ENCODE assay signal across 11 cellular contexts in the genomic region with DNA sequence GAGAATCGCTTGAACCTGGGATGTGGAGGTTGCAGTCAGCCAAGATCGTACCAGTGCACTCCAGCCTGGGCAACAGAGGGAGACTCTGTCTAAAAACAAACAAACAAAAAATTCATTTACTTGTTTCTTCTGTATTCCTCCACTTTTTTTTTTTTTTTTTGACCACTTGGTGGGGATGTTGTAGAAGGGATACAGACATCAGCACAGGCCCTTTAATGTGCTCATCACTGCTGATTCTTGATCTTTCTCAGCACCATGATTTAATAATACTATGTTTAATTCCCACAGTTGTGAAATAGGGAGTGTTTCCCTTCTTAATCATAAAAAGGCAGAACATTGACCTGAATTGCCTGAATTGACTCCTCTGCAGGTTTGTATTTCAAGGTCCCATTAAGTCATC. TPM values are rescaled to one million over a fixed set of nuclear protein-coding genes. Genes with fewer than 3 reads are reported as not detected.
A peak's percentile ranks its signal among the peaks of the same experiment; 100 is the strongest.
DNase-seq lines count a peak whose midpoint lies in the region; ATAC-seq, FAIRE-seq and TF ChIP-seq lines count a peak whose summit lies in the region.
"Had no signal": no experiment of that assay in that cellular context is flagged by ENCODE, and none has a peak within 500 bp of the region (broad histone marks: within the 10 kb centered on the region; RNA-seq: fewer than 3 reads in every experiment).

No MANE protein-coding gene starts in this region.

- peaks cover 27% of the 10 kb centered on the region for H3K79me2 ChIP-seq in K562 (ENCODE audit: control insufficient read depth, insufficient read depth, low read length)

- H3K27me3 ChIP-seq in K562 (ENCODE audit: control insufficient read depth in 2 of 2, insufficient read depth in 2 of 2, low read length in 2 of 2) (no peaks in the 10 kb centered on the region), left lung (no peaks in the 10 kb centered on the region)

- peak; percentile 22 to 57 (median 37); a peak in 3 of 6 replicates for TF ChIP-seq CTCF in K562 (IDR thresholded peaks at IDR 0.05 in 2 of 3, conservative IDR thresholded peaks at IDR 0.05 in 1 of 3; ENCODE audit: insufficient read depth in 2 of 3, low read depth in 1 of 3, low read length in 3 of 3)
- TF ChIP-seq CTCF in left lung (IDR thresholded peaks at IDR 0.05), result no peak

- no peak overlapping the region for H3K4me3 ChIP-seq in K562
- no peak overlapping the region for H3K4me3 ChIP-seq in left lung

- DNase-seq in NCI-H82 (lab: John Stamatoyannopoulos, UW), result peak; percentile 26
- no peak for DNase-seq in NCI-H82 treated with DMSO at 0.1 percent for 48 hours (lab: John Stamatoyannopoulos, UW; ENCODE audit: unreplicated experiment)
- DNase-seq in HT1080 (ENCODE audit: low read depth), result peak; percentile 54
- DNase-seq in K562 (ENCODE audit: extremely low read depth in 1 of 4, low spot score in 3 of 4), result no peak
- DNase-seq in myocyte (ENCODE audit: low read depth), result peak; percentile 6
- no peak for DNase-seq in left lung
- DNase-seq: activated CD8-positive, alpha-beta memory T cell treated with anti-CD3 and anti-CD28 coated beads, Interleukin-2, amount 50 U/mL, for 48 hours; DMS153; Right ventricle myocardium superior had no signal

- H3K4me2 ChIP-seq in K562 (ENCODE audit: insufficient read depth, low read length), result no peak overlapping the region

- POLR2A ChIA-PET in K562 (lab: Yijun Ruan, JAX), result interaction anchor here (0.6 kb wide), 1 partner anchor 59 kb away, joined by 3 read pairs; no protein-coding TSS in a partner anchor

- H3K36me3 ChIP-seq in K562 (ENCODE audit: control insufficient read depth, insufficient read depth, low read length) (peaks cover 47% of the 10 kb centered on the region; the same call in 2 of the 3 replicates), left lung (peaks cover 0 to 63% of the 10 kb centered on the region in 2 donors)

- no peak for FAIRE-seq in K562 (lab: Jason Lieb, UNC)

- H3K4me1 ChIP-seq in K562 (replicated peaks in 1 of 2; ENCODE audit: control insufficient read depth in 2 of 2, insufficient read depth in 2 of 2, low read length in 2 of 2), result peaks cover 4 to 6% of the 10 kb centered on the region in 2 experiments; a peak in 3 of 5 replicates
- H3K4me1 ChIP-seq in left lung, result peaks cover 13 to 36% of the 10 kb centered on the region in 2 donors

- intact Hi-C loops in K562 (cut with micrococcal nuclease) (loop anchor here (1.0 kb wide), 1 partner anchor 36 kb away; no protein-coding TSS in a partner anchor), left lung (cut with DNase I) (no loop called here)

- H3K9me3 ChIP-seq in K562 (replicated peaks; ENCODE audit: control insufficient read depth, insufficient read depth, low read depth, low read length), result no peaks in the 10 kb centered on the region
- H3K9me3 ChIP-seq in left lung, result no peaks in the 10 kb centered on the region

- H3K27ac ChIP-seq in K562 (ENCODE audit: extremely low read depth, low read depth, low read length) (no peak overlapping the region), left lung (no peak overlapping the region)

- in situ Hi-C loops in K562 (cut with MboI), result no loop called here

- no peak for TF ChIP-seq POLR2A in K562 (conservative IDR thresholded peaks at IDR 0.05)

- CTCF ChIA-PET in K562 (lab: Yijun Ruan, JAX; ENCODE audit: low intra/inter-chr PET ratio), result interaction anchor here (0.6 to 3.1 kb wide), 5 partner anchors 37 to 832 kb away, joined by 3 to 25 read pairs (median 5); partner anchors contain the start of gene TMEM179B

- ATAC-seq in K562 (peak; percentile 25; the same call in 1 of the 3 replicates), HG03135 (IDR thresholded peaks at IDR 0.05; ENCODE audit: unreplicated experiment) (no peak), left lung (no peak), GM18867 (IDR thresholded peaks at IDR 0.05; ENCODE audit: unreplicated experiment) (no peak)

- no peak for TF ChIP-seq EP300 in K562 (IDR thresholded peaks at IDR 0.05; ENCODE audit: low read length)

- no peak overlapping the region for H2AFZ ChIP-seq in K562 (ENCODE audit: low read depth, low read length)

- TF ChIP-seq RAD21 in K562 (CRISPR knock-in tag; conservative IDR thresholded peaks at IDR 0.05 in 1 of 2, IDR thresholded peaks at IDR 0.05 in 1 of 2), result peak in 1 of 2 experiments; percentile 28; a peak in 2 of 4 replicates

- H4K20me1 ChIP-seq in K562 (replicated peaks; ENCODE audit: control insufficient read depth, insufficient read depth, low read length), result no peaks in the 10 kb centered on the region

- no peak overlapping the region for H3K9ac ChIP-seq in K562 (ENCODE audit: insufficient read depth in 1 of 2, low read depth in 2 of 2, low read length in 2 of 2)

- no peaks in the 10 kb centered on the region for H3K9me1 ChIP-seq in K562 (ENCODE audit: control insufficient read depth, insufficient read depth, low read length)

- no TSS peak for BruUV-seq in K562 (replicated peaks; lab: Mats Ljungman, UMichigan)

- 91% methylated on average over 1 of the region's 2 CpGs for WGBS in K562 (ENCODE audit: insufficient coverage, low coverage, missing lambda C conversion rate)

RNA-seq across cellular contexts. Expression of gene TTC9C, which starts 4.5 kb away (rescaled TPM):
- 55.6 and 67.9 TPM in 2 replicates for total RNA-seq in HT1080 (2014; rRNA removed; shearing (Covaris generic))
- polyA plus RNA-seq in HT1080 (2015; cell fraction: cytosol; rRNA removed), result 51.4 and 75.6 TPM in 2 replicates
- polyA plus RNA-seq in HT1080 (2015; cell fraction: nucleus; rRNA removed), result 77.7 and 122 TPM in 2 replicates
- 26.7 and 28.7 TPM in 2 replicates for total RNA-seq in K562 (2011; cell fraction: chromatin; rRNA removed; ENCODE audit: low replicate concordance)
- total RNA-seq in K562 (2011; cell fraction: nucleolus; rRNA removed), result 19.0 and 21.8 TPM in 2 replicates
- 33.8 and 55.3 TPM in 2 replicates for total RNA-seq in K562 (2011; cell fraction: nucleoplasm; rRNA removed)
- total RNA-seq in K562 (2014; rRNA removed) (33.7 and 39.6 TPM in 2 replicates), K562 (2014; rRNA removed; fragmentation: Illumina TruSeq; extraction: Trizol) (27.7 and 36.3 TPM in 2 replicates), K562 (2015; rRNA removed; fragmentation: Illumina TruSeq; extraction: Trizol) (38.3 TPM in 2 replicates), K562 (2021) (34.0 and 35.1 TPM in 2 replicates), myocyte (19.7 and 30.9 TPM in 2 replicates), left lung (10 to 100 TPM; 32.2 to 33.0 TPM)
- polyA plus RNA-seq in K562 (2011; rRNA removed) (37.1 and 42.8 TPM in 2 replicates), K562 (2014; fragmentation: Illumina TruSeq; extraction: Trizol) (48.8 and 51.2 TPM in 2 replicates), K562 (2014; fragmentation: Nextera tagmentation; extraction: Ambion mirVana) (10 to 100 TPM; 56.5 to 59.0 TPM), K562 (2014; rRNA removed) (32.8 and 44.6 TPM in 2 replicates)
- 23.7 and 39.7 TPM in 2 replicates for polyA plus RNA-seq in K562 (2011; cell fraction: cytosol; rRNA removed)
- polyA plus RNA-seq in K562 (2011; cell fraction: nucleus; rRNA removed), result 30.6 and 32.5 TPM in 2 replicates
- 38.9 and 42.1 TPM in 2 replicates for polyA plus RNA-seq in K562 (2012)
- polyA minus RNA-seq in K562 (2011; rRNA and poly(A)+ RNA removed), result 18.1 and 21.0 TPM in 2 replicates
- polyA minus RNA-seq in K562 (2011; cell fraction: cytosol; rRNA and poly(A)+ RNA removed), result 14.7 and 15.4 TPM in 2 replicates
- 7.7 and 10.4 TPM in 2 replicates for polyA minus RNA-seq in K562 (2011; cell fraction: nucleus; rRNA and poly(A)+ RNA removed)
- 33.3 TPM for polyA plus RNA-seq in myocyte (2012)

RNA-seq across cellular contexts. Expression of gene HNRNPUL2, which starts 5.6 kb away (rescaled TPM):
- total RNA-seq in HT1080 (2014; rRNA removed; shearing (Covaris generic)), result 4.1 and 9.3 TPM in 2 replicates
- polyA plus RNA-seq in HT1080 (2015; cell fraction: cytosol; rRNA removed), result 42.0 and 49.7 TPM in 2 replicates
- 54.3 and 61.5 TPM in 2 replicates for polyA plus RNA-seq in HT1080 (2015; cell fraction: nucleus; rRNA removed)
- total RNA-seq in K562 (2011; cell fraction: chromatin; rRNA removed; ENCODE audit: low replicate concordance), result 97.1 and 127 TPM in 2 replicates
- total RNA-seq in K562 (2011; cell fraction: nucleolus; rRNA removed), result 33.5 and 44.5 TPM in 2 replicates
- 63.0 and 70.1 TPM in 2 replicates for total RNA-seq in K562 (2011; cell fraction: nucleoplasm; rRNA removed)
- total RNA-seq in K562 (2014; rRNA removed) (7.8 and 9.0 TPM in 2 replicates), K562 (2014; rRNA removed; fragmentation: Illumina TruSeq; extraction: Trizol) (15.2 and 18.9 TPM in 2 replicates), K562 (2015; rRNA removed; fragmentation: Illumina TruSeq; extraction: Trizol) (17.5 and 18.2 TPM in 2 replicates), K562 (2021) (22.4 and 31.9 TPM in 2 replicates), myocyte (8.0 and 8.6 TPM in 2 replicates), left lung (10 to 100 TPM; 31.8 to 43.2 TPM)
- polyA plus RNA-seq in K562 (2011; rRNA removed) (14.4 and 15.4 TPM in 2 replicates), K562 (2014; fragmentation: Illumina TruSeq; extraction: Trizol) (44.3 and 45.4 TPM in 2 replicates), K562 (2014; fragmentation: Nextera tagmentation; extraction: Ambion mirVana) (1 to 10 TPM in 1 of 2 experiments, under 1 TPM in 1; 0.89 to 1.4 TPM), K562 (2014; rRNA removed) (23.8 and 32.3 TPM in 2 replicates)
- 6.7 and 10.7 TPM in 2 replicates for polyA plus RNA-seq in K562 (2011; cell fraction: cytosol; rRNA removed)
- 15.1 and 19.5 TPM in 2 replicates for polyA plus RNA-seq in K562 (2011; cell fraction: nucleus; rRNA removed)
- polyA plus RNA-seq in K562 (2012), result 32.2 and 50.2 TPM in 2 replicates
- 17.4 and 25.6 TPM in 2 replicates for polyA minus RNA-seq in K562 (2011; rRNA and poly(A)+ RNA removed)
- 10.1 and 10.6 TPM in 2 replicates for polyA minus RNA-seq in K562 (2011; cell fraction: cytosol; rRNA and poly(A)+ RNA removed)
- 11.8 and 22.9 TPM in 2 replicates for polyA minus RNA-seq in K562 (2011; cell fraction: nucleus; rRNA and poly(A)+ RNA removed)
- polyA plus RNA-seq in myocyte (2012), result 46.2 TPM

RNA-seq across cellular contexts. Expression of gene ZBTB3, which starts 21.1 kb away (rescaled TPM):
- 9.2 and 9.8 TPM in 2 replicates for total RNA-seq in HT1080 (2014; rRNA removed; shearing (Covaris generic))
- polyA plus RNA-seq in HT1080 (2015; cell fraction: cytosol; rRNA removed), result 6.8 and 8.0 TPM in 2 replicates
- 13.2 and 16.6 TPM in 2 replicates for polyA plus RNA-seq in HT1080 (2015; cell fraction: nucleus; rRNA removed)
- total RNA-seq in K562 (2011; cell fraction: chromatin; rRNA removed; ENCODE audit: low replicate concordance), result 10.0 and 21.0 TPM in 2 replicates
- 18.3 and 20.7 TPM in 2 replicates for total RNA-seq in K562 (2011; cell fraction: nucleolus; rRNA removed)
- 15.9 and 17.5 TPM in 2 replicates for total RNA-seq in K562 (2011; cell fraction: nucleoplasm; rRNA removed)
- 4.1 and 8.0 TPM in 2 replicates for total RNA-seq in K562 (2014; rRNA removed)
- 6.5 and 7.2 TPM in 2 replicates for total RNA-seq in K562 (2014; rRNA removed; fragmentation: Illumina TruSeq; extraction: Trizol)
- 7.1 and 7.3 TPM in 2 replicates for total RNA-seq in K562 (2015; rRNA removed; fragmentation: Illumina TruSeq; extraction: Trizol)
- total RNA-seq in K562 (2021), result 8.9 and 10.0 TPM in 2 replicates
- 8.0 and 8.5 TPM in 2 replicates for polyA plus RNA-seq in K562 (2011; rRNA removed)
- 13.1 and 13.6 TPM in 2 replicates for polyA plus RNA-seq in K562 (2011; cell fraction: cytosol; rRNA removed)
- 8.5 and 10.0 TPM in 2 replicates for polyA plus RNA-seq in K562 (2011; cell fraction: nucleus; rRNA removed)
- 2.7 TPM in 2 replicates for polyA plus RNA-seq in K562 (2012)
- 2.5 and 2.7 TPM in 2 replicates for polyA plus RNA-seq in K562 (2014; fragmentation: Illumina TruSeq; extraction: Trizol)
- polyA plus RNA-seq in K562 (2014; fragmentation: Nextera tagmentation; extraction: Ambion mirVana), result 1 to 10 TPM; 1.9 to 3.0 TPM
- 4.6 and 4.9 TPM in 2 replicates for polyA plus RNA-seq in K562 (2014; rRNA removed)
- 8.0 and 10.4 TPM in 2 replicates for polyA minus RNA-seq in K562 (2011; rRNA and poly(A)+ RNA removed)
- polyA minus RNA-seq in K562 (2011; cell fraction: cytosol; rRNA and poly(A)+ RNA removed), result 6.5 and 8.5 TPM in 2 replicates
- 5.5 and 8.3 TPM in 2 replicates for polyA minus RNA-seq in K562 (2011; cell fraction: nucleus; rRNA and poly(A)+ RNA removed)
- total RNA-seq in myocyte, result 6.6 TPM in 2 replicates
- polyA plus RNA-seq in myocyte (2012), result 3.7 TPM
- total RNA-seq in left lung, result 10 to 100 TPM; 11.2 TPM

RNA-seq across cellular contexts. Expression of gene GNG3, which starts 25.4 kb away (rescaled TPM):
- total RNA-seq in HT1080 (2014; rRNA removed; shearing (Covaris generic)), result not detected in 2 replicates
- polyA plus RNA-seq in HT1080 (2015; cell fraction: cytosol; rRNA removed), result not detected in 2 replicates
- polyA plus RNA-seq in HT1080 (2015; cell fraction: nucleus; rRNA removed), result not detected in 2 replicates
- total RNA-seq in K562 (2011; cell fraction: chromatin; rRNA removed; ENCODE audit: low replicate concordance), result not detected in 2 replicates
- total RNA-seq in K562 (2011; cell fraction: nucleolus; rRNA removed), result not detected in 2 replicates
- total RNA-seq in K562 (2011; cell fraction: nucleoplasm; rRNA removed), result 0.51 TPM in 1 of 2 replicates, not detected in the other
- total RNA-seq in K562 (2014; rRNA removed) (not detected in 2 replicates), K562 (2014; rRNA removed; fragmentation: Illumina TruSeq; extraction: Trizol) (not detected in 2 replicates), K562 (2015; rRNA removed; fragmentation: Illumina TruSeq; extraction: Trizol) (not detected in 2 replicates), K562 (2021) (not detected in 2 replicates), myocyte (not detected in 2 replicates), left lung (under 1 TPM in 1 of 2 donors, not detected in 1; 0.42 TPM)
- polyA plus RNA-seq in K562 (2011; rRNA removed) (not detected in 2 replicates), K562 (2014; fragmentation: Illumina TruSeq; extraction: Trizol) (not detected in 2 replicates), K562 (2014; fragmentation: Nextera tagmentation; extraction: Ambion mirVana) (under 1 TPM in 1 of 2 experiments, not detected in 1; 0.07 TPM), K562 (2014; rRNA removed) (not detected in 2 replicates)
- not detected in 2 replicates for polyA plus RNA-seq in K562 (2011; cell fraction: cytosol; rRNA removed)
- not detected in 2 replicates for polyA plus RNA-seq in K562 (2011; cell fraction: nucleus; rRNA removed)
- 0.31 and 0.47 TPM in 2 replicates for polyA plus RNA-seq in K562 (2012)
- not detected in 2 replicates for polyA minus RNA-seq in K562 (2011; rRNA and poly(A)+ RNA removed)
- polyA minus RNA-seq in K562 (2011; cell fraction: cytosol; rRNA and poly(A)+ RNA removed), result not detected in 2 replicates
- not detected in 2 replicates for polyA minus RNA-seq in K562 (2011; cell fraction: nucleus; rRNA and poly(A)+ RNA removed)
- 0.53 TPM for polyA plus RNA-seq in myocyte (2012)
- total RNA-seq: Right ventricle myocardium superior had no signal

RNA-seq across cellular contexts. Expression of gene BSCL2, which starts 25.6 kb away (rescaled TPM):
- total RNA-seq in HT1080 (2014; rRNA removed; shearing (Covaris generic)), result 18.8 and 19.2 TPM in 2 replicates
- polyA plus RNA-seq in HT1080 (2015; cell fraction: cytosol; rRNA removed), result 30.9 and 32.5 TPM in 2 replicates
- 17.4 and 21.7 TPM in 2 replicates for polyA plus RNA-seq in HT1080 (2015; cell fraction: nucleus; rRNA removed)
- 102 and 143 TPM in 2 replicates for total RNA-seq in K562 (2011; cell fraction: chromatin; rRNA removed; ENCODE audit: low replicate concordance)
- total RNA-seq in K562 (2011; cell fraction: nucleolus; rRNA removed), result 134 and 149 TPM in 2 replicates
- 116 and 122 TPM in 2 replicates for total RNA-seq in K562 (2011; cell fraction: nucleoplasm; rRNA removed)
- total RNA-seq in K562 (2014; rRNA removed) (35.6 and 43.5 TPM in 2 replicates), K562 (2014; rRNA removed; fragmentation: Illumina TruSeq; extraction: Trizol) (19.8 and 25.8 TPM in 2 replicates), K562 (2015; rRNA removed; fragmentation: Illumina TruSeq; extraction: Trizol) (33.1 and 35.2 TPM in 2 replicates), K562 (2021) (37.0 and 44.5 TPM in 2 replicates), myocyte (40.8 and 49.8 TPM in 2 replicates), left lung (100 to 1,000 TPM in 1 of 2 donors, 10 to 100 TPM in 1; 77.8 to 109 TPM)
- polyA plus RNA-seq in K562 (2011; rRNA removed) (47.7 and 53.1 TPM in 2 replicates), K562 (2014; fragmentation: Illumina TruSeq; extraction: Trizol) (30.6 and 36.6 TPM in 2 replicates), K562 (2014; fragmentation: Nextera tagmentation; extraction: Ambion mirVana) (10 to 100 TPM; 18.9 to 30.1 TPM), K562 (2014; rRNA removed) (46.2 and 51.7 TPM in 2 replicates)
- 94.8 and 124 TPM in 2 replicates for polyA plus RNA-seq in K562 (2011; cell fraction: cytosol; rRNA removed)
- polyA plus RNA-seq in K562 (2011; cell fraction: nucleus; rRNA removed), result 124 and 160 TPM in 2 replicates
- polyA plus RNA-seq in K562 (2012), result 35.6 and 40.3 TPM in 2 replicates
- 38.4 and 44.7 TPM in 2 replicates for polyA minus RNA-seq in K562 (2011; rRNA and poly(A)+ RNA removed)
- polyA minus RNA-seq in K562 (2011; cell fraction: cytosol; rRNA and poly(A)+ RNA removed), result 19.9 and 21.2 TPM in 2 replicates
- polyA minus RNA-seq in K562 (2011; cell fraction: nucleus; rRNA and poly(A)+ RNA removed), result 38.1 and 40.0 TPM in 2 replicates
- polyA plus RNA-seq in myocyte (2012), result 82.1 TPM

Comparison
In these comparisons a context has a peak if more than half of its experiments do, and no peak if none do; other contexts are left out.
1. DNase-seq: peak in NCI-H82 (single experiment), HT1080 (single experiment) and myocyte (single experiment); none in NCI-H82 treated with DMSO at 0.1 percent for 48 hours (single experiment), K562 (0 of 4) and left lung (0 of 2).
2. CTCF ChIP-seq: peak in K562 (3 of 3); none in left lung (0 of 2).